Comparison of ENCODE assay signal across 11 cellular contexts in the genomic region with DNA sequence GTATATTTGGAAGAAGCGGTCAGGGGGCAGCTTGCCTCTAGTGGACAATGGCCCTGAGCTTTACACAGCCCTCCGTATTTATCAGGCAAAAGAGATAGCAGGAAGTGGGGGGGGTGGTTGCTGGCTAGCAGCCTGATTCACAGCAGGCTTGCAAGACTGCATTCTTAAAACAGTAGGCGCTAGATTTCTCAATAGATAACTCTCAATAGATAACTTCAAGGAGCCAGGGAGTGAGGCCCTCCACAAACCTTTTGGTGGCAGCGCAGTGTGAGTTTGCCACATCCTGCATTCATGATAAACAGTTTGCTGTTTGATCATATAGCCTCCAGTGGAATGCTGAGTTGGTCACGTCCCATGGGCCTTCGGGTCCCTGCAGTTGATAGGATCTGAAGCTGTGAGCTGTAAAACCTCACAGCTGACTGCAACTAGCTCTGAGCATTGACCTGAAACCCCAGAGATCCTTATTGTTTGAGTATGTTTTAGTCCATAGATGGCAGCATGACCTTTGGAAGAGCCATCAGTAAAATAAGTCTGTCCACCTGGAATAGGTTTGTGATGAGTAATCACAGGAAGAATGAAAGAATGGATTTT. TPM values are rescaled to one million over a fixed set of nuclear protein-coding genes. Genes with fewer than 3 reads are reported as not detected.
DNase-seq lines count a peak whose midpoint lies in the region; TF ChIP-seq lines count a peak whose summit lies in the region.
"Had no signal": no experiment of that assay in that cellular context is flagged by ENCODE, and none has a peak within 500 bp of the region (broad histone marks: within the 10 kb centered on the region; RNA-seq: fewer than 3 reads in every experiment).

No MANE protein-coding gene starts in this region.

- H3K27ac ChIP-seq in epithelial cell of prostate (peak overlapping the region; percentile 77), trophoblast cell (ENCODE audit: low read depth, low read length) (peak overlapping the region; percentile 92)
- H3K27ac ChIP-seq: SJSA1 had no signal

- H2BK120ac ChIP-seq in trophoblast cell (ENCODE audit: insufficient read depth, low read length, poor library complexity) = no peak overlapping the region

- DNase-seq in NCI-H146 (lab: John Stamatoyannopoulos, UW) (peak; percentile 1), NCI-H146 treated with DMSO at 0.1 percent for 48 hours (lab: John Stamatoyannopoulos, UW; ENCODE audit: unreplicated experiment) (no peak), OCI-M1 (lab: John Stamatoyannopoulos, UW) (peak; percentile 91), epithelial cell of prostate (ENCODE audit: low read depth, low spot score) (no peak), trophoblast cell (peak; percentile 86 to 96), chondrocyte (ENCODE audit: low spot score) (no peak), lower leg skin (ENCODE audit: low spot score in 2 of 2) (no peak)
- no peak for DNase-seq in activated T-cell treated with anti-CD3 and anti-CD28 coated beads, Interleukin-2, amount 50 U/mL, for 48 hours
- DNase-seq: activated CD4-positive, alpha-beta T cell treated with anti-CD3 and anti-CD28 coated beads, Interleukin-2, amount 50 U/mL, for 48 hours; stimulated activated CD4-positive, alpha-beta T cell treated with anti-CD3 and anti-CD28 coated beads, Interleukin-1b, Interleukin-23, amount 100 ng/mL, for 48 hours had no signal

- no peak overlapping the region for H2AFZ ChIP-seq in trophoblast cell (ENCODE audit: insufficient read depth, low read length, poor library complexity)

- H4K12ac ChIP-seq in trophoblast cell (ENCODE audit: low read depth, low read length) = no peak overlapping the region

- no peak overlapping the region for H3K4me3 ChIP-seq in trophoblast cell (ENCODE audit: low read depth, low read length)
- H3K4me3 ChIP-seq in lower leg skin (ENCODE audit: low read depth, poor library complexity, severe bottlenecking) = no peak overlapping the region
- H3K4me3 ChIP-seq: SJSA1 had no signal

- peaks cover 6 to 10% of the 10 kb centered on the region in 2 experiments for H3K4me1 ChIP-seq in trophoblast cell (ENCODE audit: control insufficient read depth in 1 of 2, insufficient read depth in 2 of 2, low read length in 2 of 2)
- H3K4me1 ChIP-seq: SJSA1 had no signal

- H2BK5ac ChIP-seq in trophoblast cell (ENCODE audit: low read depth, low read length, poor library complexity) = peak overlapping the region; percentile 68

- H3K4me2 ChIP-seq in trophoblast cell (ENCODE audit: low read length) = peak overlapping the region; percentile 21

- H2AK5ac ChIP-seq in trophoblast cell (ENCODE audit: low read length) = no peak overlapping the region

- no peak overlapping the region for H3K4ac ChIP-seq in trophoblast cell (ENCODE audit: low read depth, low read length)

- intact Hi-C loops in lower leg skin (cut with DNase I; ENCODE audit: low total_unique reads) = no loop called here

- H3K4me1 Mint-ChIP-seq in chondrocyte (ENCODE audit: low read depth) = no peaks in the 10 kb centered on the region

- H3K79me1 ChIP-seq in trophoblast cell (ENCODE audit: low read length) = peaks cover 9% of the 10 kb centered on the region

- no peak overlapping the region for H2BK12ac ChIP-seq in trophoblast cell (ENCODE audit: low read length)

- no peak overlapping the region for H3K4me3 Mint-ChIP-seq in chondrocyte (ENCODE audit: unreplicated experiment)

- H3K27me3 Mint-ChIP-seq in chondrocyte (ENCODE audit: low read depth) = no peaks in the 10 kb centered on the region

- no peaks in the 10 kb centered on the region for H3K27me3 ChIP-seq in trophoblast cell (ENCODE audit: insufficient read depth, low read length)
- H3K27me3 ChIP-seq: SJSA1 had no signal

- no peak for TF ChIP-seq POLR2A in lower leg skin (IDR thresholded peaks at IDR 0.05)

- WGBS in trophoblast cell (ENCODE audit: extremely low coverage, insufficient coverage, insufficient read length) = no CpG with 5 or more reads among the region's 6 CpGs
- 34 to 42% methylated on average over 6 of the region's 6 CpGs for WGBS in lower leg skin, 2 donors

- no peak overlapping the region for H3K9ac ChIP-seq in trophoblast cell (ENCODE audit: low read length)

- H3K27ac Mint-ChIP-seq in chondrocyte (ENCODE audit: unreplicated experiment) = no peak overlapping the region

- H3K9me3 ChIP-seq in trophoblast cell (ENCODE audit: insufficient read depth, low read depth, low read length) = peaks cover 5% of the 10 kb centered on the region

- H3K9me3 Mint-ChIP-seq in chondrocyte (ENCODE audit: low read depth) = peaks cover 32% of the 10 kb centered on the region

- H4K91ac ChIP-seq in trophoblast cell (ENCODE audit: low read depth, low read length) = peak overlapping the region; percentile 68

- no peaks in the 10 kb centered on the region for H3K36me3 ChIP-seq in trophoblast cell (ENCODE audit: control insufficient read depth in 1 of 2, insufficient read depth in 2 of 2, low read length in 2 of 2)
- H3K36me3 ChIP-seq: SJSA1 had no signal

- H3K36me3 Mint-ChIP-seq in chondrocyte (ENCODE audit: low read depth) = no peaks in the 10 kb centered on the region

- H4K8ac ChIP-seq in trophoblast cell (ENCODE audit: low read depth, low read length) = no peak overlapping the region

- no peak for TF ChIP-seq CTCF in chondrocyte (IDR thresholded peaks at IDR 0.05)
- no peak for TF ChIP-seq CTCF in lower leg skin (IDR thresholded peaks at IDR 0.05)

- no peak overlapping the region for H3K18ac ChIP-seq in trophoblast cell (ENCODE audit: low read length)

- H3K14ac ChIP-seq in trophoblast cell (ENCODE audit: low read length) = no peak overlapping the region

- H3K79me2 ChIP-seq in trophoblast cell (ENCODE audit: control insufficient read depth, insufficient read depth, low read length, poor library complexity) = no peaks in the 10 kb centered on the region

- H3K23ac ChIP-seq in trophoblast cell (ENCODE audit: low read length) = no peak overlapping the region

RNA-seq across cellular contexts. Expression of a gene that starts 12.2 kb away (rescaled TPM):
- polyA plus RNA-seq in trophoblast cell (2013) = 0.03 and 0.04 TPM in 2 replicates
- total RNA-seq in chondrocyte = not detected in 3 replicates
- 1 to 10 TPM; 2.2 to 3.9 (median 2.4) TPM for total RNA-seq in lower leg skin
- total RNA-seq: SJSA1 had no signal

RNA-seq across cellular contexts. Expression of a gene that starts 46.2 kb away (rescaled TPM):
- not detected in 2 replicates for polyA plus RNA-seq in trophoblast cell (2013)
- not detected in 3 replicates for total RNA-seq in chondrocyte
- under 1 TPM in 2 of 4 donors, not detected in 2; 0.13 to 0.34 TPM for total RNA-seq in lower leg skin
- total RNA-seq: SJSA1 had no signal

RNA-seq across cellular contexts. Expression of a gene that starts 55.5 kb away (rescaled TPM):
- polyA plus RNA-seq in trophoblast cell (2013) = 0.18 and 0.22 TPM in 2 replicates
- not detected in 3 replicates for total RNA-seq in chondrocyte
- total RNA-seq in lower leg skin = 1 to 10 TPM; 1.7 to 7.6 (median 4.1) TPM
- total RNA-seq: SJSA1 had no signal

Comparison
In these comparisons a context has a peak if more than half of its experiments do, and no peak if none do; other contexts are left out.
1. DNase-seq: peak in NCI-H146 (single experiment), OCI-M1 (single experiment) and trophoblast cell (2 of 2); none in NCI-H146 treated with DMSO at 0.1 percent for 48 hours (single experiment), epithelial cell of prostate (single experiment), chondrocyte (single experiment), activated T-cell treated with anti-CD3 and anti-CD28 coated beads, Interleukin-2, amount 50 U/mL, for 48 hours (0 of 2) and lower leg skin (0 of 2).